In genomic region chr10:23016636-23017035, GRCh38 we compare ENCODE assay signal across 20 cellular contexts.
"Had no signal": no experiment of that assay in that cellular context is flagged by ENCODE, and none has a peak within 500 bp of the region (broad histone marks: within the 10 kb centered on the region; RNA-seq: fewer than 3 reads in every experiment).

No MANE protein-coding gene starts in this region.

- H3K27ac ChIP-seq: RWPE1 had no signal

- DNase-seq: Karpas-422, KG1, MG63, NCI-H1092, NCI-H1105 treated with DMSO at 0.1 percent for 48 hours, NCI-H1417 treated with DMSO at 0.1 percent for 48 hours, NCI-H146, NCI-H1694 treated with DMSO at 0.1 percent for 48 hours, NCI-H1930, NCI-H2081, NCI-H2107, NCI-H2227 treated with DMSO at 0.1 percent for 48 hours, NCI-H524, NCI-H526 treated with DMSO at 0.1 percent for 48 hours, NCI-H748 treated with DMSO at 0.1 percent for 48 hours, PC-3, SHP77 had no signal

- ATAC-seq: Panc1, PC-3, SK-N-SH treated with all-trans-retinoic acid at 6 μM for 48 hours had no signal

- H3K4me3 ChIP-seq: MG63 had no signal

- H3K9me3 ChIP-seq: MG63 had no signal

- H3K36me3 ChIP-seq: MG63 had no signal
